In the genomic region with DNA sequence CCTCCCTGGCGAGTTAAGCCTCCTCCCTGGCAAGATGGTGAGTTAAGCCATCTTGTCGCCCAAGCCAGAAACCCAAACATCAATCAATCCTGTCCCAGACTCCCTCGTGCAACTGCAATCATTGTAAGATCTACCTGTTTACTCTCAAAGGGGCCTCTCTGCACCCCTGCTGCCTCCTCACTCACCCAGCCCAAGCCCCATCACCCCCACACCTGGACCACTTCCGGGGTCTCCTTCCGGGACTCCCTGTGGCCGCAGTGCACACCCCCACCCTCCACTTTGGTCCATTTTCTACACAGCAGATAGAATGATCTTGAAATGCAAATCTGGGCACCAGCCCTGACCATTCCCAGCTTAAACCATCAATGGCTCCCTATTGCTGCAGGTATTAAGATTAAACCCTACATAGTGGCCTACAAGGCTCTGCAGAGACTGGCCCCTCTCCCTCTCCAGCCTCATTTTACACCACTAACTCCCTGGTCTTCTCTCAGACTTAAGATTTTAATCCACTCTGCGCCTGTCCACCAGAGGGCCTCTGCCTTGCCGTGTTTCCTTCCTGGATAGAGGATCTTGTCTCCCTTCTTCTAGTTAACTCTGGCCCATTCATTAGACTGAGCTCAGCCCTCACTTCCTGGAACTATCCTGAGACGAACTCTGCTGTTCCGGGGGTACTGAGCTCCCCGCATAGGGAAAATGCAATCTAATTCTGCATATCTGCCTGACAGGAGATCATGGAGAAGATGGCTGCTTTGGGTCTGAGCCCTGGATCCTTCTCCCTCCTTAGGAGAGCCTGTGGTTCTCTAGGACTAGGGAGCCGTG, we compare ENCODE assay signal across 7 cellular contexts. TPM values are rescaled to one million over a fixed set of nuclear protein-coding genes. Genes with fewer than 3 reads are reported as not detected.
DNase-seq lines count a peak whose midpoint lies in the region; ATAC-seq, FAIRE-seq and TF ChIP-seq lines count a peak whose summit lies in the region.

No MANE protein-coding gene starts in this region.

- POLR2A ChIA-PET in GM10248 (lab: Yijun Ruan, JAX) (no interaction called here), GM12878 (lab: Charles Lee) (no interaction called here)

- no peak for FAIRE-seq in GM12878 (lab: Jason Lieb, UNC)

- no peaks in the 10 kb centered on the region for H3K79me2 ChIP-seq in GM12878 (ENCODE audit: control insufficient read depth, insufficient read depth, low read length)

- no peaks in the 10 kb centered on the region for H3K9me3 ChIP-seq in GM12878 (replicated peaks; ENCODE audit: control insufficient read depth, insufficient read depth, low read length)

- no peak overlapping the region for H3K4me3 ChIP-seq in GM12878

- CTCF ChIA-PET in GM10248 (lab: Yijun Ruan, JAX): no interaction called here
- CTCF ChIA-PET in GM12878 (lab: Yijun Ruan, JAX): no interaction called here

- no peak overlapping the region for H3K9ac ChIP-seq in GM12878 (ENCODE audit: control insufficient read depth, insufficient read depth, low read length)

- H2AFZ ChIP-seq in GM12878 (ENCODE audit: control insufficient read depth, low read depth, low read length): no peak overlapping the region

- TF ChIP-seq CTCF in GM10248 (IDR thresholded peaks at IDR 0.05; ENCODE audit: control extremely low read depth, extremely low read depth, low read depth, missing control alignments) (peak; percentile 22), GM12878 (IDR thresholded peaks at IDR 0.05 in 2 of 3, conservative IDR thresholded peaks at IDR 0.05 in 1 of 3; ENCODE audit: control insufficient read depth in 2 of 3, extremely low read depth in 1 of 3, insufficient read depth in 1 of 3, low read depth in 3 of 3, low read length in 3 of 3) (peak; percentile 36 to 46 (median 36))

- ATAC-seq in GM12878: peak; percentile 45; the same call in 1 of the 3 replicates
- ATAC-seq in GM21447 (IDR thresholded peaks at IDR 0.05; ENCODE audit: unreplicated experiment): no peak
- no peak for ATAC-seq in GM19324 (IDR thresholded peaks at IDR 0.05; ENCODE audit: low FRiP score, unreplicated experiment)

- peak; percentile 17; the same call in 1 of the 2 replicates for TF ChIP-seq RAD21 in GM12878 (IDR thresholded peaks at IDR 0.05; ENCODE audit: insufficient read depth, low read depth, low read length)

- H3K4me2 ChIP-seq in GM12878 (ENCODE audit: control insufficient read depth, insufficient read depth): no peak overlapping the region

- H3K4me1 ChIP-seq in GM12878 (ENCODE audit: control insufficient read depth, insufficient read depth, low read length): no peaks in the 10 kb centered on the region

- H4K20me1 ChIP-seq in GM12878 (ENCODE audit: control insufficient read depth, insufficient read depth): no peaks in the 10 kb centered on the region

- no peak for TF ChIP-seq EP300 in GM12878 (IDR thresholded peaks at IDR 0.05; ENCODE audit: borderline replicate concordance in 1 of 2, control insufficient read depth in 1 of 2, low read depth in 2 of 2, low read length in 2 of 2)

- H3K27ac ChIP-seq in GM12878 (ENCODE audit: control insufficient read depth, insufficient read depth) (no peak overlapping the region), layer of hippocampus (ENCODE audit: low read depth, low read length) (peak overlapping the region; percentile 55)

- 11% methylated on average over 12 of the region's 12 CpGs for WGBS in GM12878 (ENCODE audit: insufficient coverage, insufficient replicate concordance, low lambda C conversion rate, missing lambda C conversion rate)

- DNase-seq in GM10248 (ENCODE audit: extremely low spot score) (peak; percentile 30), LHCN-M2 (ENCODE audit: low read depth) (peak; percentile 57), GM12878 (ENCODE audit: low read depth, low spot score) (no peak), GF-D8 (lab: John Stamatoyannopoulos, UW) (no peak)

- BruUV-seq in GM12878 (replicated peaks; lab: Mats Ljungman, UMichigan): no TSS peak

- intact Hi-C loops in GM12878 (cut with micrococcal nuclease; ENCODE audit: unreplicated experiment): no loop called here

- RAD21 ChIA-PET in GM12878 (lab: Charles Lee; ENCODE audit: unreplicated experiment): no interaction called here

- H3K36me3 ChIP-seq in GM12878 (ENCODE audit: control insufficient read depth in 2 of 2, insufficient read depth in 2 of 2, low read length in 1 of 2): no peaks in the 10 kb centered on the region

- SMC1A ChIA-PET in GM12878 (lab: Charles Lee; ENCODE audit: uncharacterized antibody, unreplicated experiment): no interaction called here

- H3K27me3 ChIP-seq in GM12878 (replicated peaks in 1 of 2; ENCODE audit: control insufficient read depth in 2 of 2, insufficient read depth in 2 of 2, low read length in 1 of 2) (no peaks in the 10 kb centered on the region; a peak in 1 of 4 replicates), layer of hippocampus (ENCODE audit: control insufficient read depth, insufficient read depth, low read length) (no peaks in the 10 kb centered on the region)

- in situ Hi-C loops in GM12878 (cut with MboI): no loop called here

- TF ChIP-seq POLR2A in GM12878 (IDR thresholded peaks at IDR 0.05; ENCODE audit: low read depth, low read length): no peak

TF ChIP-seq in GM12878, 131 proteins besides CTCF, POLR2A, EP300 and RAD21:
- TF ChIP-seq NRF1 (conservative IDR thresholded peaks at IDR 0.05; ENCODE audit: low read depth, low read length): no peak
- TF ChIP-seq SMC3 (IDR thresholded peaks at IDR 0.05; ENCODE audit: borderline replicate concordance, low read length): peak; percentile 23; the same call in 1 of the 2 replicates

RNA-seq across cellular contexts. Expression of a gene that starts 41.9 kb away (rescaled TPM):
- total RNA-seq in LHCN-M2 (2014; rRNA removed) (under 0.01 TPM in 1 of 2 replicates, not detected in the other), GM12878 (2014; rRNA removed) (not detected in 2 replicates), GM12878 (2014; rRNA removed; fragmentation: Illumina TruSeq; extraction: Trizol) (not detected in 2 replicates), GM12878 (2021) (not detected in 2 replicates)
- not detected for polyA plus RNA-seq in LHCN-M2 (2012)
- total RNA-seq in GM12878 (2013; cell fraction: nucleolus; rRNA removed): not detected in 2 replicates
- not detected for polyA plus RNA-seq in GM12878 (2011; ENCODE audit: low read depth)
- polyA plus RNA-seq in GM12878 (2011; rRNA removed) (not detected in 2 replicates), GM12878 (2014; fragmentation: Illumina TruSeq; extraction: Trizol) (not detected in 2 replicates), GM12878 (2014; fragmentation: Nextera tagmentation; extraction: Ambion mirVana) (not detected), GM12878 (2014; rRNA removed) (not detected in 2 replicates), GM12878 (2016; fragmentation: Nextera tagmentation; extraction: Ambion mirVana) (not detected)
- not detected in 2 replicates for polyA plus RNA-seq in GM12878 (2011; cell fraction: cytosol; rRNA removed)
- polyA plus RNA-seq in GM12878 (2011; cell fraction: nucleus; rRNA removed): not detected in 2 replicates
- not detected in 2 replicates for polyA plus RNA-seq in GM12878 (2012)
- polyA minus RNA-seq in GM12878 (2011; rRNA and poly(A)+ RNA removed): not detected in 2 replicates
- polyA minus RNA-seq in GM12878 (2011; cell fraction: cytosol; rRNA and poly(A)+ RNA removed): not detected in 2 replicates
- not detected in 2 replicates for polyA minus RNA-seq in GM12878 (2011; cell fraction: nucleus; rRNA and poly(A)+ RNA removed)

Comparison
In these comparisons a context has a peak if more than half of its experiments do, and no peak if none do; other contexts are left out.
1. DNase-seq: peak in GM10248 (single experiment) and LHCN-M2 (single experiment); none in GM12878 (single experiment) and GF-D8 (single experiment).